35 cellular contexts compared by ENCODE assay signal in the genomic region with DNA sequence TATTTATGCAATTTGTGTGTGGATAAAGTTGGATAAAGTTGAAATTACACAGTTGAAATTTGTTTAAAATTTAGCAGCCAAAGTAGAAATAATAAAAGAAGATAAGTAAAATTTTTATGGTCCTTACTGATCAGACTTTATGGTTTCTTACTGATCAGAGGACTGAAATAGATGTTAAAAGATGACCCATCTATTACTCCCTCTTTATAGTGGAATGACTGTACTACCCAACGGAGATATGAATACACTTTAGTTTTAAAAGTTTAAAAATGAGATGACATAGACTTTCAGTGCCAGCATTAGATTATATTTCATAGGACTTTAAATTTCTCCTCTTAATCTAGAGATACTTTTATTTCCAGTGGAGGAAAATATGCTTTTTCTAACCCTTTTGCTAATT.
"Had no signal": no experiment of that assay in that cellular context is flagged by ENCODE, and none has a peak within 500 bp of the region (broad histone marks: within the 10 kb centered on the region; RNA-seq: fewer than 3 reads in every experiment).

No MANE protein-coding gene starts in this region.

- H3K4me3 ChIP-seq: adrenal gland, ascending aorta, breast epithelium, cardiac muscle cell, coronary artery, dorsolateral prefrontal cortex had no signal

- H3K27ac Mint-ChIP-seq: activated B cell treated with CpG ODN at 0.5 μM for 24 hours; activated CD8-positive, alpha-beta memory T cell treated with anti-CD3 and anti-CD28 coated beads, Interleukin-2, amount 10 ng/mL, durations not matched to agents 7 days and 5 days; activated CD8-positive, alpha-beta T cell treated with anti-CD3 and anti-CD28 coated beads, Interleukin-2, amount 10 ng/mL, durations not matched to agents 7 days and 5 days; activated naive CD4-positive, alpha-beta T cell treated with anti-CD3 and anti-CD28 coated beads for 36 hours; activated naive CD4-positive, alpha-beta T cell treated with anti-CD3 and anti-CD28 coated beads, Interleukin-2, amount 50 U/mL, for 24 hours; activated naive CD8-positive, alpha-beta T cell treated with anti-CD3 and anti-CD28 coated beads for 36 hours; activated naive CD8-positive, alpha-beta T cell treated with anti-CD3 and anti-CD28 coated beads, Interleukin-2, amount 50 U/mL, for 24 hours; activated T-helper 1 cell treated with anti-CD3 and anti-CD28 coated beads, Interleukin-12 subunit alpha, Interleukin-12 subunit beta, Interleukin-2, Interleukin-4 antibody, amounts not matched to agents 30 ng/mL and 10 ng/mL and 1 ng/mL, durations not matched to agents 14 hours and 24 hours and 36 hours; activated T-helper 2 cell treated with anti-CD3 and anti-CD28 coated beads, Interferon-gamma antibody, Interleukin-2, Interleukin-4, amounts not matched to agents 10 μg/mL and 5 μg/mL and 100 μg/mL, durations not matched to agents 14 hours and 24 hours and 36 hours; brain; dendritic cell treated with granulocyte-macrophage colony-stimulating factor and Interleukin-4, amounts not matched to agents 40 ng/mL and 50 ng/mL, for 4 days; endodermal cell; T-helper 17 cell; T-helper 2 cell treated with Interferon-gamma antibody and Interleukin-4, amounts not matched to agents 5 μg/mL and 100 μg/mL, for 36 hours had no signal

- H3K27me3 Mint-ChIP-seq: activated B cell treated with CpG ODN at 0.5 μM for 24 hours; activated CD8-positive, alpha-beta memory T cell treated with anti-CD3 and anti-CD28 coated beads, Interleukin-2, amount 10 ng/mL, durations not matched to agents 7 days and 5 days; activated naive CD4-positive, alpha-beta T cell treated with anti-CD3 and anti-CD28 coated beads, Interleukin-2, amount 50 U/mL, for 24 hours; activated naive CD8-positive, alpha-beta T cell treated with anti-CD3 and anti-CD28 coated beads for 36 hours; activated naive CD8-positive, alpha-beta T cell treated with anti-CD3 and anti-CD28 coated beads, Interleukin-2, amount 50 U/mL, for 24 hours; brain; dendritic cell treated with granulocyte-macrophage colony-stimulating factor and Interleukin-4, amounts not matched to agents 40 ng/mL and 50 ng/mL, for 4 days; T-helper 17 cell had no signal

- ATAC-seq: activated CD8-positive, alpha-beta memory T cell treated with anti-CD3 and anti-CD28 coated beads, Interleukin-2, amount 10 ng/mL, durations not matched to agents 7 days and 5 days; activated CD8-positive, alpha-beta T cell treated with anti-CD3 and anti-CD28 coated beads, Interleukin-2, amount 10 ng/mL, durations not matched to agents 7 days and 5 days; activated naive CD8-positive, alpha-beta T cell treated with anti-CD3 and anti-CD28 coated beads, Interleukin-2, amount 50 U/mL, for 24 hours; esophagus mucosa; T-helper 17 cell had no signal

- H3K4me3 Mint-ChIP-seq: activated B cell treated with CpG ODN at 0.5 μM for 24 hours; activated CD8-positive, alpha-beta memory T cell treated with anti-CD3 and anti-CD28 coated beads, Interleukin-2, amount 10 ng/mL, durations not matched to agents 7 days and 5 days; activated CD8-positive, alpha-beta T cell treated with anti-CD3 and anti-CD28 coated beads, Interleukin-2, amount 10 ng/mL, durations not matched to agents 7 days and 5 days; activated naive CD4-positive, alpha-beta T cell treated with anti-CD3 and anti-CD28 coated beads for 36 hours; activated naive CD4-positive, alpha-beta T cell treated with anti-CD3 and anti-CD28 coated beads, Interleukin-2, amount 50 U/mL, for 24 hours; activated naive CD8-positive, alpha-beta T cell treated with anti-CD3 and anti-CD28 coated beads for 36 hours; activated naive CD8-positive, alpha-beta T cell treated with anti-CD3 and anti-CD28 coated beads, Interleukin-2, amount 50 U/mL, for 24 hours; activated T-helper 1 cell treated with anti-CD3 and anti-CD28 coated beads, Interleukin-12 subunit alpha, Interleukin-12 subunit beta, Interleukin-2, Interleukin-4 antibody, amounts not matched to agents 30 ng/mL and 10 ng/mL and 1 ng/mL, durations not matched to agents 14 hours and 24 hours and 36 hours; brain; dendritic cell treated with granulocyte-macrophage colony-stimulating factor and Interleukin-4, amounts not matched to agents 40 ng/mL and 50 ng/mL, for 4 days; endodermal cell; T-helper 17 cell; T-helper 2 cell treated with Interferon-gamma antibody and Interleukin-4, amounts not matched to agents 5 μg/mL and 100 μg/mL, for 36 hours had no signal

- H3K9me3 Mint-ChIP-seq: activated B cell treated with CpG ODN at 0.5 μM for 24 hours; activated naive CD4-positive, alpha-beta T cell treated with anti-CD3 and anti-CD28 coated beads for 36 hours; activated naive CD4-positive, alpha-beta T cell treated with anti-CD3 and anti-CD28 coated beads, Interleukin-2, amount 50 U/mL, for 24 hours; activated naive CD8-positive, alpha-beta T cell treated with anti-CD3 and anti-CD28 coated beads for 36 hours; activated naive CD8-positive, alpha-beta T cell treated with anti-CD3 and anti-CD28 coated beads, Interleukin-2, amount 50 U/mL, for 24 hours; activated T-helper 1 cell treated with anti-CD3 and anti-CD28 coated beads, Interleukin-12 subunit alpha, Interleukin-12 subunit beta, Interleukin-2, Interleukin-4 antibody, amounts not matched to agents 30 ng/mL and 10 ng/mL and 1 ng/mL, durations not matched to agents 14 hours and 24 hours and 36 hours; activated T-helper 2 cell treated with anti-CD3 and anti-CD28 coated beads, Interferon-gamma antibody, Interleukin-2, Interleukin-4, amounts not matched to agents 10 μg/mL and 5 μg/mL and 100 μg/mL, durations not matched to agents 14 hours and 24 hours and 36 hours; dendritic cell treated with granulocyte-macrophage colony-stimulating factor and Interleukin-4, amounts not matched to agents 40 ng/mL and 50 ng/mL, for 4 days; T-helper 2 cell treated with Interferon-gamma antibody and Interleukin-4, amounts not matched to agents 5 μg/mL and 100 μg/mL, for 36 hours had no signal

- DNase-seq: activated B cell treated with CpG ODN at 0.5 μM for 24 hours; activated CD4-positive, alpha-beta T cell treated with anti-CD3 and anti-CD28 coated beads for 48 hours; activated CD4-positive, alpha-beta T cell treated with anti-CD3 and anti-CD28 coated beads, Interleukin-2, amount 50 U/mL, for 1 hour; activated CD4-positive, alpha-beta T cell treated with anti-CD3 and anti-CD28 coated beads, Interleukin-2, amount 50 U/mL, for 48 hours; activated CD8-positive, alpha-beta memory T cell treated with anti-CD3 and anti-CD28 coated beads, Interleukin-2, amount 10 ng/mL, durations not matched to agents 7 days and 5 days; activated CD8-positive, alpha-beta memory T cell treated with anti-CD3 and anti-CD28 coated beads, Interleukin-2, amount 50 U/mL, for 4 hours; activated CD8-positive, alpha-beta T cell treated with anti-CD3 and anti-CD28 coated beads, Interleukin-2, amount 10 ng/mL, durations not matched to agents 7 days and 5 days; activated effector memory CD4-positive, alpha-beta T cell treated with anti-CD3 and anti-CD28 coated beads, Interleukin-2, amount 50 U/mL, for 16 hours; activated naive CD4-positive, alpha-beta T cell treated with anti-CD3 and anti-CD28 coated beads for 36 hours; activated naive CD8-positive, alpha-beta T cell treated with anti-CD3 and anti-CD28 coated beads for 36 hours; activated naive CD8-positive, alpha-beta T cell treated with anti-CD3 and anti-CD28 coated beads, Interleukin-2, amount 50 U/mL, for 24 hours; activated T-cell treated with anti-CD3 and anti-CD28 coated beads, Interleukin-2, amount 50 U/mL, for 1 hour; activated T-cell treated with anti-CD3 and anti-CD28 coated beads, Interleukin-2, amount 50 U/mL, for 48 hours; adrenal gland; amygdala; central memory CD4-positive, alpha-beta T cell; dorsolateral prefrontal cortex; effector memory CD4-positive, alpha-beta T cell; endodermal cell; foreskin fibroblast; head of caudate nucleus; T-helper 1 cell; T-helper 17 cell; WERI-Rb-1 had no signal

- H3K4me1 Mint-ChIP-seq: activated B cell treated with CpG ODN at 0.5 μM for 24 hours; activated naive CD4-positive, alpha-beta T cell treated with anti-CD3 and anti-CD28 coated beads, Interleukin-2, amount 50 U/mL, for 24 hours; activated naive CD8-positive, alpha-beta T cell treated with anti-CD3 and anti-CD28 coated beads, Interleukin-2, amount 50 U/mL, for 24 hours; brain; endodermal cell had no signal
